Comparison of ENCODE assay signal across 10 cellular contexts in genomic region chr4:1793940-1794808, GRCh38. TPM values are rescaled to one million over a fixed set of nuclear protein-coding genes. Genes with fewer than 3 reads are reported as not detected.
DNase-seq lines count a peak whose midpoint lies in the region; TF ChIP-seq lines count a peak whose summit lies in the region.
"Had no signal": no experiment of that assay in that cellular context is flagged by ENCODE, and none has a peak within 500 bp of the region (broad histone marks: within the 10 kb centered on the region; RNA-seq: fewer than 3 reads in every experiment).

No MANE protein-coding gene starts in this region.

- peak overlapping the region; percentile 42 for H3K4me3 Mint-ChIP-seq in activated naive CD4-positive, alpha-beta T cell treated with anti-CD3 and anti-CD28 coated beads, Interleukin-2, amount 50 U/mL, for 24 hours
- H3K4me3 Mint-ChIP-seq: activated CD8-positive, alpha-beta T cell treated with anti-CD3 and anti-CD28 coated beads, Interleukin-2, amount 10 ng/mL, durations not matched to agents 7 days and 5 days had no signal

- H3K27me3 Mint-ChIP-seq in activated naive CD4-positive, alpha-beta T cell treated with anti-CD3 and anti-CD28 coated beads, Interleukin-2, amount 50 U/mL, for 24 hours = peaks cover 9% of the 10 kb centered on the region

- no peak for TF ChIP-seq RAD21 in liver (IDR thresholded peaks at IDR 0.05)

- 1% methylated on average over 101 of the region's 101 CpGs for WGBS in liver
- WGBS in urinary bladder = under 1% methylated on average over 101 of the region's 101 CpGs

- H3K36me3 Mint-ChIP-seq in activated naive CD4-positive, alpha-beta T cell treated with anti-CD3 and anti-CD28 coated beads, Interleukin-2, amount 50 U/mL, for 24 hours = no peaks in the 10 kb centered on the region
- H3K36me3 Mint-ChIP-seq: naive thymus-derived CD4-positive, alpha-beta T cell had no signal

- no peaks in the 10 kb centered on the region for H3K4me1 Mint-ChIP-seq in activated naive CD4-positive, alpha-beta T cell treated with anti-CD3 and anti-CD28 coated beads, Interleukin-2, amount 50 U/mL, for 24 hours

- peaks cover 21 to 48% (median 35%) of the 10 kb centered on the region in 4 donors for H3K4me1 ChIP-seq in liver (ENCODE audit: control insufficient read depth in 4 of 4, insufficient read depth in 4 of 4, low read length in 3 of 4)
- no peaks in the 10 kb centered on the region for H3K4me1 ChIP-seq in urinary bladder (ENCODE audit: insufficient read depth)

- H3K9ac ChIP-seq in liver (ENCODE audit: low read depth in 1 of 2, low read length in 2 of 2) = peak overlapping the region; percentile 22 to 57

- H3K36me3 ChIP-seq in liver (ENCODE audit: control insufficient read depth in 4 of 4, insufficient read depth in 3 of 4, low read depth in 1 of 4, low read length in 3 of 4) = no peaks in the 10 kb centered on the region
- H3K36me3 ChIP-seq in urinary bladder (ENCODE audit: insufficient read depth) = no peaks in the 10 kb centered on the region

- in situ Hi-C loops in astrocyte of the spinal cord (cut with HindIII; ENCODE audit: low sequenced_read_pairs) = no loop called here

- H3K9me3 ChIP-seq in liver (ENCODE audit: control insufficient read depth in 4 of 4, low read length in 3 of 4) = no peaks in the 10 kb centered on the region

- H3K27ac ChIP-seq in liver (ENCODE audit: low read depth in 1 of 2, low read length in 2 of 2) (peak overlapping the region; percentile 90 to 92), urinary bladder (ENCODE audit: low read depth) (peak overlapping the region; percentile 59)

- H3K27ac Mint-ChIP-seq in activated naive CD4-positive, alpha-beta T cell treated with anti-CD3 and anti-CD28 coated beads, Interleukin-2, amount 50 U/mL, for 24 hours = no peak overlapping the region
- H3K27ac Mint-ChIP-seq: activated CD8-positive, alpha-beta T cell treated with anti-CD3 and anti-CD28 coated beads, Interleukin-2, amount 10 ng/mL, durations not matched to agents 7 days and 5 days; naive thymus-derived CD4-positive, alpha-beta T cell had no signal

- peak overlapping the region; percentile 21 for H3K4me3 ChIP-seq in astrocyte of the spinal cord (ENCODE audit: low read depth, low read length)
- peak overlapping the region; percentile 53 to 94 (median 87) for H3K4me3 ChIP-seq in liver (ENCODE audit: low read depth in 1 of 3, low read length in 3 of 3)
- peak overlapping the region; percentile 81 for H3K4me3 ChIP-seq in urinary bladder (ENCODE audit: low read depth, low read length)

- no peaks in the 10 kb centered on the region for H3K9me3 Mint-ChIP-seq in activated naive CD4-positive, alpha-beta T cell treated with anti-CD3 and anti-CD28 coated beads, Interleukin-2, amount 50 U/mL, for 24 hours
- H3K9me3 Mint-ChIP-seq: naive thymus-derived CD4-positive, alpha-beta T cell had no signal

- DNase-seq in activated naive CD4-positive, alpha-beta T cell treated with anti-CD3 and anti-CD28 coated beads, Interleukin-2, amount 50 U/mL, for 16 hours = no peak
- DNase-seq in astrocyte of the spinal cord (ENCODE audit: low read depth, low spot score) (peak; percentile 14), NCI-H2171 (lab: John Stamatoyannopoulos, UW) (no peak), DMS79 (lab: John Stamatoyannopoulos, UW) (no peak)
- no peak for DNase-seq in activated naive CD4-positive, alpha-beta T cell (lab: John Stamatoyannopoulos, UW)

- TF ChIP-seq CTCF in astrocyte of the spinal cord (IDR thresholded peaks at IDR 0.05; ENCODE audit: low read depth, low read length) (no peak), liver (IDR thresholded peaks at IDR 0.05; ENCODE audit: low read depth, low read length, missing input control) (no peak)

- no peaks in the 10 kb centered on the region for H3K27me3 ChIP-seq in liver (ENCODE audit: control insufficient read depth in 4 of 4, insufficient read depth in 4 of 4, low read length in 3 of 4)

TF ChIP-seq in liver, 16 proteins besides CTCF, POLR2A, EP300 and RAD21:
- no peak for TF ChIP-seq NR2F2 (IDR thresholded peaks at IDR 0.05)
- TF ChIP-seq JUND (IDR thresholded peaks at IDR 0.05) = no peak
- TF ChIP-seq HNF4G (IDR thresholded peaks at IDR 0.05) = no peak
- no peak for TF ChIP-seq ATF3 (IDR thresholded peaks at IDR 0.05)
- no peak for TF ChIP-seq HNF4A (conservative IDR thresholded peaks at IDR 0.05)
- no peak for TF ChIP-seq FOXA1 (IDR thresholded peaks at IDR 0.05)
- TF ChIP-seq EGR1 (IDR thresholded peaks at IDR 0.05; ENCODE audit: low read depth in 2 of 2) = no peak

RNA-seq across cellular contexts. Expression of gene FGFR3, which starts 1.1 kb away (rescaled TPM):
- total RNA-seq in liver = 10 to 100 TPM; 39.1 to 40.0 TPM
- 10 to 100 TPM in 1 of 2 donors, 1 to 10 TPM in 1; 5.6 to 19.1 TPM for polyA plus RNA-seq in liver
- 26.5 TPM for total RNA-seq in urinary bladder
- 12.3 TPM for polyA plus RNA-seq in urinary bladder
- polyA plus RNA-seq: naive thymus-derived CD4-positive, alpha-beta T cell had no signal

Comparison
In these comparisons a context has a peak if more than half of its experiments do, and no peak if none do; other contexts are left out.
1. H3K4me3 ChIP-seq: peak in every context shown above with its lines; median percentile 87 in liver; 81 in urinary bladder; 21 in astrocyte of the spinal cord.